In genomic region chr12:11685716-11686115, GRCh38 we compare ENCODE assay signal across 18 cellular contexts.
"Had no signal": no experiment of that assay in that cellular context is flagged by ENCODE, and none has a peak within 500 bp of the region (broad histone marks: within the 10 kb centered on the region; RNA-seq: fewer than 3 reads in every experiment).

No MANE protein-coding gene starts in this region.

- H3K9me3 Mint-ChIP-seq: activated T-cell treated with anti-CD3 and anti-CD28 coated beads, Interleukin-2, amount 50 U/mL, for 4 hours had no signal

- H3K4me3 ChIP-seq: left ventricle myocardium inferior, mucosa of descending colon, thyroid gland had no signal

- H3K9me3 ChIP-seq: left ventricle myocardium inferior, mucosa of descending colon, thyroid gland had no signal

- H3K36me3 ChIP-seq: left ventricle myocardium inferior, thyroid gland had no signal

- H3K36me3 Mint-ChIP-seq: naive B cell had no signal

- H3K27ac Mint-ChIP-seq: activated CD4-positive, alpha-beta T cell treated with anti-CD3 and anti-CD28 coated beads, Interleukin-2, amount 10 ng/mL, durations not matched to agents 24 days and 14 days; activated naive CD4-positive, alpha-beta T cell treated with anti-CD3 and anti-CD28 coated beads, Interleukin-2, amount 10 ng/mL, durations not matched to agents 7 days and 5 days; endodermal cell had no signal

- DNase-seq: activated CD4-positive, alpha-beta T cell treated with anti-CD3 and anti-CD28 coated beads, Interleukin-2, amount 10 ng/mL, durations not matched to agents 24 days and 14 days; activated CD8-positive, alpha-beta memory T cell treated with anti-CD3 and anti-CD28 coated beads, Interleukin-2, amount 50 U/mL, for 4 hours; activated effector memory CD4-positive, alpha-beta T cell treated with Interleukin-2 at 50 U/mL for 16 hours; activated naive CD4-positive, alpha-beta T cell treated with anti-CD3 and anti-CD28 coated beads, Interleukin-2, amount 10 ng/mL, durations not matched to agents 7 days and 5 days; activated T-cell treated with anti-CD3 and anti-CD28 coated beads, Interleukin-2, amount 50 U/mL, for 4 hours; endodermal cell; foreskin keratinocyte; hypothalamus; left ventricle myocardium inferior; mammary epithelial cell; mucosa of descending colon; naive B cell; stimulated activated naive CD4-positive, alpha-beta T cell; T-helper 1 cell; T1000; thyroid gland had no signal

- H3K27me3 Mint-ChIP-seq: activated CD4-positive, alpha-beta T cell treated with anti-CD3 and anti-CD28 coated beads, Interleukin-2, amount 10 ng/mL, durations not matched to agents 24 days and 14 days; activated naive CD4-positive, alpha-beta T cell treated with anti-CD3 and anti-CD28 coated beads, Interleukin-2, amount 10 ng/mL, durations not matched to agents 7 days and 5 days; naive B cell had no signal

- H3K27ac ChIP-seq: epithelial cell of prostate, foreskin keratinocyte, left ventricle myocardium inferior, parathyroid adenoma, thyroid gland had no signal

- ATAC-seq: activated T-cell treated with anti-CD3 and anti-CD28 coated beads, Interleukin-2, amount 50 U/mL, for 4 hours; foreskin keratinocyte had no signal

- H3K27me3 ChIP-seq: foreskin keratinocyte, thyroid gland had no signal

- H3K4me3 Mint-ChIP-seq: activated CD4-positive, alpha-beta T cell treated with anti-CD3 and anti-CD28 coated beads, Interleukin-2, amount 10 ng/mL, durations not matched to agents 24 days and 14 days; activated naive CD4-positive, alpha-beta T cell treated with anti-CD3 and anti-CD28 coated beads, Interleukin-2, amount 10 ng/mL, durations not matched to agents 7 days and 5 days; activated T-cell treated with anti-CD3 and anti-CD28 coated beads, Interleukin-2, amount 50 U/mL, for 4 hours; endodermal cell had no signal
